Comparison of ENCODE assay signal across 14 cellular contexts in the genomic region with DNA sequence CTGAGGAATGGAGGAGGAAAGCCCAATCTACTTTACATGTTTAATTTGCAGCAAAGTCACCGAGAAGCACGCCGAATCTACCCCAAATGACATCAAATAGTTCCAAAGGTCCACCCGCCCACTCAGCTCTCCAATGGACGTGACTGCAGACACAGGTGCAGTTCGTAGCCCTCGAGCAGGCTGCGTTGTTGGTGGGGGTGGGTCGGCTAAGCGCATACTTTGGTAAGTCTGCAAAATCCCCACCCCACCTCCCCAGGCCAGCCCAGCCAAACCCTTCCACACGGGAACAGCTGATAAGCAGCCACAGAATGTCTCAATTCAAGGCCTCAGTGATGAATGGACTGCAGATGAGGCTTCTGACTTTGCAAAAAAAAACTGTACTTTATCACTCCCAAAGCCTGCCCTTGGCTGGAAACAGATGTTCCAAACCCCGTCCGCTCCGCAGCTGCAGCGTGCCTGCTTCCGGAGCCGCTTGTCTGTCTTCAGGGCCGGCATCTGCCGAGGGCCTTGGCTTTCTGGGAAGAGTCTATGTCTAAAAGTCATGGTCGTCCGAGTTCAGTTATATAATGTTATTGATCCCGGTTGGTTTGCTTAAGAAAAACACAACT. TPM values are rescaled to one million over a fixed set of nuclear protein-coding genes. Genes with fewer than 3 reads are reported as not detected.
DNase-seq lines count a peak whose midpoint lies in the region; ATAC-seq and TF ChIP-seq lines count a peak whose summit lies in the region.
"Had no signal": no experiment of that assay in that cellular context is flagged by ENCODE, and none has a peak within 500 bp of the region (broad histone marks: within the 10 kb centered on the region; RNA-seq: fewer than 3 reads in every experiment).

No MANE protein-coding gene starts in this region.

- H3K4me3 ChIP-seq in esophagus muscularis mucosa (no peak overlapping the region), lower lobe of right lung (no peak overlapping the region)
- H3K4me3 ChIP-seq: GM12878 had no signal

- H3K36me3 ChIP-seq in esophagus muscularis mucosa: no peaks in the 10 kb centered on the region
- no peaks in the 10 kb centered on the region for H3K36me3 ChIP-seq in lower lobe of right lung

- no peak for TF ChIP-seq EP300 in esophagus muscularis mucosa (IDR thresholded peaks at IDR 0.05)

- CTCF ChIA-PET in CD4-positive, alpha-beta T cell (lab: Charles Lee): no interaction called here

- POLR2A ChIA-PET in CD4-positive, alpha-beta T cell (lab: Charles Lee): no interaction called here

- ATAC-seq in lower lobe of right lung (peak; percentile 39 to 44), HG02852 (IDR thresholded peaks at IDR 0.05; ENCODE audit: unreplicated experiment) (no peak), GM21381 (IDR thresholded peaks at IDR 0.05; ENCODE audit: unreplicated experiment) (no peak)
- ATAC-seq in CD4-positive, alpha-beta T cell (ENCODE audit: poor library complexity): no peak
- ATAC-seq: GM12878 had no signal

- no peaks in the 10 kb centered on the region for H3K9me3 ChIP-seq in esophagus muscularis mucosa
- H3K9me3 ChIP-seq in lower lobe of right lung: no peaks in the 10 kb centered on the region
- no peaks in the 10 kb centered on the region for H3K9me3 ChIP-seq in CD4-positive, alpha-beta T cell (ENCODE audit: control insufficient read depth, low read length)

- H3K36me3 Mint-ChIP-seq in CD4-positive, alpha-beta T cell (ENCODE audit: low read depth): no peaks in the 10 kb centered on the region

- intact Hi-C loops in esophagus muscularis mucosa (cut with DNase I): no loop called here
- intact Hi-C loops in lower lobe of right lung (cut with DNase I): no loop called here
- intact Hi-C loops in CD4-positive, alpha-beta T cell (cut with DNase I, micrococcal nuclease): no loop called here

- H3K27ac Mint-ChIP-seq in CD4-positive, alpha-beta T cell: no peak overlapping the region

- H3K4me1 Mint-ChIP-seq in CD4-positive, alpha-beta T cell (ENCODE audit: low read depth): no peaks in the 10 kb centered on the region

- 52% methylated on average over 20 of the region's 22 CpGs for WGBS in esophagus muscularis mucosa

- no peak for TF ChIP-seq POLR2A in esophagus muscularis mucosa (IDR thresholded peaks at IDR 0.05; ENCODE audit: low read depth)

- peak; percentile 12 for DNase-seq in stimulated activated CD4-positive, alpha-beta T cell treated with anti-CD3 and anti-CD28 coated beads, Interleukin-15, amount 100 ng/mL, for 24 hours
- DNase-seq in stimulated activated CD4-positive, alpha-beta T cell treated with anti-CD3 and anti-CD28 coated beads, Interleukin-4, amount 100 ng/mL, for 4 hours: no peak
- no peak for DNase-seq in esophagus muscularis mucosa (ENCODE audit: extremely low spot score)
- no peak for DNase-seq in lower lobe of right lung
- no peak for DNase-seq in NCI-H1930 (lab: John Stamatoyannopoulos, UW)
- DNase-seq in CD4-positive, alpha-beta T cell: no peak
- DNase-seq: activated CD8-positive, alpha-beta memory T cell treated with anti-CD3 and anti-CD28 coated beads, Interleukin-2, amount 50 U/mL, for 48 hours; cerebellar nuclear complex; NCI-H1436; SIG-M5; stimulated activated CD8-positive, alpha-beta memory T cell treated with anti-CD3 and anti-CD28 coated beads, Interleukin-4, amount 100 ng/mL, for 48 hours had no signal

- peaks cover 54% of the 10 kb centered on the region for H3K27me3 Mint-ChIP-seq in CD4-positive, alpha-beta T cell

- H3K4me1 ChIP-seq in esophagus muscularis mucosa: peaks cover 15 to 25% (median 22%) of the 10 kb centered on the region in 4 donors
- peaks cover 35% of the 10 kb centered on the region for H3K4me1 ChIP-seq in lower lobe of right lung

- H3K27ac ChIP-seq in esophagus muscularis mucosa (replicated peaks in 1 of 4) (peak overlapping the region in 3 of 4 donors; percentile 15 to 58 (median 19)), lower lobe of right lung (no peak overlapping the region)
- no peak overlapping the region for H3K27ac ChIP-seq in CD4-positive, alpha-beta T cell (ENCODE audit: low read depth, low read length)

- H3K27me3 ChIP-seq in esophagus muscularis mucosa (peaks cover 0 to 9% (median 0%) of the 10 kb centered on the region in 4 donors), lower lobe of right lung (ENCODE audit: low read depth) (no peaks in the 10 kb centered on the region)
- H3K27me3 ChIP-seq in CD4-positive, alpha-beta T cell (ENCODE audit: control insufficient read depth, insufficient read depth, low read length): no peaks in the 10 kb centered on the region

- H3K4me3 Mint-ChIP-seq in CD4-positive, alpha-beta T cell: no peak overlapping the region

- H3K9me3 Mint-ChIP-seq in CD4-positive, alpha-beta T cell: no peaks in the 10 kb centered on the region

- TF ChIP-seq CTCF in esophagus muscularis mucosa (IDR thresholded peaks at IDR 0.05): no peak
- TF ChIP-seq CTCF in lower lobe of right lung (IDR thresholded peaks at IDR 0.05): no peak
- no peak for TF ChIP-seq CTCF in CD4-positive, alpha-beta T cell (IDR thresholded peaks at IDR 0.05)

RNA-seq across cellular contexts. Expression of a gene that starts 38.2 kb away (rescaled TPM):
- 10 to 100 TPM; 13.6 to 24.1 (median 15.3) TPM for total RNA-seq in esophagus muscularis mucosa
- 12.3 TPM for total RNA-seq in lower lobe of right lung
- under 1 TPM in 1 of 2 experiments, not detected in 1; 0.28 TPM for total RNA-seq in CD4-positive, alpha-beta T cell

Comparison
In these comparisons a context has a peak if more than half of its experiments do, and no peak if none do; other contexts are left out.
1. H3K27ac ChIP-seq: peak in esophagus muscularis mucosa (3 of 4); none in lower lobe of right lung (single experiment) and CD4-positive, alpha-beta T cell (single experiment).
2. ATAC-seq: peak in lower lobe of right lung (2 of 2); none in HG02852 (single experiment), GM21381 (single experiment) and CD4-positive, alpha-beta T cell (single experiment).
3. RNA of a gene that starts 38.2 kb away (total RNA-seq): 13.6 to 24.1 TPM in esophagus muscularis mucosa and 12.3 TPM in lower lobe of right lung (single experiment); 0.28 TPM in CD4-positive, alpha-beta T cell; every median in the first group is over 10 times any median in the second.